12 cellular contexts compared by ENCODE assay signal in genomic region chr5:141941307-141941706, GRCh38. TPM values are rescaled to one million over a fixed set of nuclear protein-coding genes. Genes with fewer than 3 reads are reported as not detected.
DNase-seq lines count a peak whose midpoint lies in the region; ATAC-seq, FAIRE-seq and TF ChIP-seq lines count a peak whose summit lies in the region.
"Had no signal": no experiment of that assay in that cellular context is flagged by ENCODE, and none has a peak within 500 bp of the region (broad histone marks: within the 10 kb centered on the region; RNA-seq: fewer than 3 reads in every experiment).

No MANE protein-coding gene starts in this region.

- H3K9me3 Mint-ChIP-seq in activated CD4-positive, alpha-beta T cell treated with anti-CD3 and anti-CD28 coated beads, Interleukin-2, amount 10 ng/mL, durations not matched to agents 24 days and 14 days, result no peaks in the 10 kb centered on the region
- peaks cover 2% of the 10 kb centered on the region for H3K9me3 Mint-ChIP-seq in astrocyte (ENCODE audit: unreplicated experiment)
- H3K9me3 Mint-ChIP-seq: nephron had no signal

- H4K20me1 ChIP-seq in astrocyte (ENCODE audit: insufficient read depth, low read length) (no peaks in the 10 kb centered on the region), hepatocyte (ENCODE audit: insufficient read depth, poor library complexity, severe bottlenecking) (no peaks in the 10 kb centered on the region)

- peak overlapping the region; percentile 68 for H3K27ac Mint-ChIP-seq in activated CD4-positive, alpha-beta T cell treated with anti-CD3 and anti-CD28 coated beads, Interleukin-2, amount 10 ng/mL, durations not matched to agents 24 days and 14 days
- no peak overlapping the region for H3K27ac Mint-ChIP-seq in astrocyte (ENCODE audit: unreplicated experiment)
- H3K27ac Mint-ChIP-seq: nephron had no signal

- no peak for ATAC-seq in omental fat pad (ENCODE audit: low FRiP score)
- ATAC-seq in GM19463 (IDR thresholded peaks at IDR 0.05; ENCODE audit: unreplicated experiment), result no peak

- no peak overlapping the region for H3K4me2 ChIP-seq in astrocyte (ENCODE audit: low read length)
- H3K4me2 ChIP-seq in hepatocyte, result no peak overlapping the region

- no peak overlapping the region for H3K9ac ChIP-seq in astrocyte (ENCODE audit: low read length)

- H2AFZ ChIP-seq in astrocyte (ENCODE audit: low read depth, low read length) (no peak overlapping the region), hepatocyte (no peak overlapping the region)

- H3K9me3 ChIP-seq in astrocyte (ENCODE audit: insufficient read depth, low read depth, low read length) (no peaks in the 10 kb centered on the region), hepatocyte (ENCODE audit: low read depth) (no peaks in the 10 kb centered on the region), thymus (ENCODE audit: control insufficient read depth) (no peaks in the 10 kb centered on the region)

- H3K4me1 ChIP-seq in astrocyte (ENCODE audit: insufficient read depth, low read length), result peaks cover 6% of the 10 kb centered on the region
- peaks cover 11% of the 10 kb centered on the region for H3K4me1 ChIP-seq in hepatocyte (ENCODE audit: insufficient read depth)
- no peaks in the 10 kb centered on the region for H3K4me1 ChIP-seq in thymus (ENCODE audit: control insufficient read depth, insufficient read depth, low read length)

- no peak for FAIRE-seq in astrocyte (lab: Jason Lieb, UNC)
- FAIRE-seq: frontal cortex, GM18507 had no signal

- DNase-seq in activated CD4-positive, alpha-beta T cell treated with anti-CD3 and anti-CD28 coated beads, Interleukin-2, amount 10 ng/mL, durations not matched to agents 24 days and 14 days, result no peak
- no peak for DNase-seq in activated CD4-positive, alpha-beta T cell treated with anti-CD3 and anti-CD28 coated beads, Interleukin-2, amount 50 U/mL, for 4 hours
- peak; percentile 16 for DNase-seq in astrocyte (ENCODE audit: low read depth)
- DNase-seq in hepatocyte (ENCODE audit: low spot score), result no peak
- DNase-seq in omental fat pad (ENCODE audit: low spot score), result no peak
- no peak for DNase-seq in ecto neural progenitor cell (ENCODE audit: low spot score)
- DNase-seq: activated naive CD4-positive, alpha-beta T cell had no signal

- no peak overlapping the region for H3K27ac ChIP-seq in astrocyte (ENCODE audit: low read depth, low read length)
- H3K27ac ChIP-seq in hepatocyte, result peak overlapping the region; percentile 80
- H3K27ac ChIP-seq in thymus (ENCODE audit: low read depth), result peak overlapping the region; percentile 9

- H3K79me2 ChIP-seq in astrocyte (ENCODE audit: insufficient read depth, low read length) (no peaks in the 10 kb centered on the region), hepatocyte (no peaks in the 10 kb centered on the region)

- peaks cover 11% of the 10 kb centered on the region for H3K4me1 Mint-ChIP-seq in activated CD4-positive, alpha-beta T cell treated with anti-CD3 and anti-CD28 coated beads, Interleukin-2, amount 10 ng/mL, durations not matched to agents 24 days and 14 days
- peaks cover 13% of the 10 kb centered on the region for H3K4me1 Mint-ChIP-seq in astrocyte (ENCODE audit: low read depth, unreplicated experiment)
- H3K4me1 Mint-ChIP-seq: nephron had no signal

- H3K27me3 Mint-ChIP-seq in activated CD4-positive, alpha-beta T cell treated with anti-CD3 and anti-CD28 coated beads, Interleukin-2, amount 10 ng/mL, durations not matched to agents 24 days and 14 days, result no peaks in the 10 kb centered on the region
- H3K27me3 Mint-ChIP-seq in astrocyte (ENCODE audit: low read depth, unreplicated experiment), result no peaks in the 10 kb centered on the region

- H3K9me2 ChIP-seq in hepatocyte (replicated peaks; ENCODE audit: insufficient read depth), result no peaks in the 10 kb centered on the region

- H3K4me3 ChIP-seq in astrocyte (ENCODE audit: insufficient read depth, low read depth, low read length) (no peak overlapping the region), hepatocyte (no peak overlapping the region), thymus (ENCODE audit: low read length) (no peak overlapping the region)

- intact Hi-C loops in activated CD4-positive, alpha-beta T cell treated with anti-CD3 and anti-CD28 coated beads, Interleukin-2, amount 10 ng/mL, durations not matched to agents 24 days and 14 days (cut with micrococcal nuclease), result no loop called here

- H3K36me3 Mint-ChIP-seq in activated CD4-positive, alpha-beta T cell treated with anti-CD3 and anti-CD28 coated beads, Interleukin-2, amount 10 ng/mL, durations not matched to agents 24 days and 14 days (ENCODE audit: low read depth), result peaks cover 16% of the 10 kb centered on the region
- H3K36me3 Mint-ChIP-seq in astrocyte (ENCODE audit: low read depth, unreplicated experiment), result peaks cover 13% of the 10 kb centered on the region

- peaks cover 10% of the 10 kb centered on the region for H3K36me3 ChIP-seq in astrocyte (ENCODE audit: insufficient read depth, low read length)
- no peaks in the 10 kb centered on the region for H3K36me3 ChIP-seq in hepatocyte (replicated peaks; ENCODE audit: insufficient read depth, low read depth)
- peaks cover 18% of the 10 kb centered on the region for H3K36me3 ChIP-seq in thymus (ENCODE audit: control insufficient read depth, insufficient read depth)

- whole genome bisulfite sequencing in hepatocyte (ENCODE audit: low lambda C conversion rate, missing lambda C conversion rate), result 89% methylated on average over 6 of the region's 6 CpGs
- 89% methylated on average over 6 of the region's 6 CpGs for WGBS in thymus

- H3K4me3 Mint-ChIP-seq in activated CD4-positive, alpha-beta T cell treated with anti-CD3 and anti-CD28 coated beads, Interleukin-2, amount 10 ng/mL, durations not matched to agents 24 days and 14 days, result no peak overlapping the region
- H3K4me3 Mint-ChIP-seq in astrocyte (ENCODE audit: unreplicated experiment), result no peak overlapping the region
- H3K4me3 Mint-ChIP-seq: nephron had no signal

- H3K27me3 ChIP-seq in astrocyte (ENCODE audit: insufficient read depth, low read length) (peaks cover 8% of the 10 kb centered on the region), hepatocyte (no peaks in the 10 kb centered on the region), thymus (ENCODE audit: control insufficient read depth, insufficient read depth) (no peaks in the 10 kb centered on the region)

- TF ChIP-seq CTCF in astrocyte (IDR thresholded peaks at IDR 0.05; ENCODE audit: insufficient read depth, low read depth, low read length) (no peak), hepatocyte (IDR thresholded peaks at IDR 0.05; ENCODE audit: poor library complexity) (no peak), omental fat pad (IDR thresholded peaks at IDR 0.05) (no peak)

RNA-seq across cellular contexts. Expression of gene PCDH12, which starts 16.7 kb away (rescaled TPM):
- total RNA-seq in activated CD4-positive, alpha-beta T cell treated with anti-CD3 and anti-CD28 coated beads, Interleukin-2, amount 10 ng/mL, durations not matched to agents 24 days and 14 days, result 1.8 and 2.2 TPM in 2 replicates
- total RNA-seq in astrocyte (0.02 TPM in 1 of 2 replicates, not detected in the other), hepatocyte (1.1 and 4.5 TPM in 2 replicates), omental fat pad (10 to 100 TPM in 1 of 4 donors, 1 to 10 TPM in 3; 4.0 to 18.9 (median 6.7) TPM)
- polyA plus RNA-seq in hepatocyte (0.06 and 0.42 TPM in 2 replicates), thymus (0.52 TPM)

RNA-seq across cellular contexts. Expression of gene DELE1, which starts 17.6 kb away (rescaled TPM):
- total RNA-seq in activated CD4-positive, alpha-beta T cell treated with anti-CD3 and anti-CD28 coated beads, Interleukin-2, amount 10 ng/mL, durations not matched to agents 24 days and 14 days, result 66.7 and 72.0 TPM in 2 replicates
- total RNA-seq in astrocyte (37.6 and 38.2 TPM in 2 replicates), hepatocyte (57.2 and 62.0 TPM in 2 replicates), omental fat pad (10 to 100 TPM; 57.3 to 87.5 (median 61.0) TPM)
- polyA plus RNA-seq in hepatocyte (31.5 and 32.6 TPM in 2 replicates), thymus (41.5 TPM)

RNA-seq across cellular contexts. Expression of gene RNF14, which starts 27.6 kb away (rescaled TPM):
- 28.8 and 32.2 TPM in 2 replicates for total RNA-seq in activated CD4-positive, alpha-beta T cell treated with anti-CD3 and anti-CD28 coated beads, Interleukin-2, amount 10 ng/mL, durations not matched to agents 24 days and 14 days
- total RNA-seq in astrocyte (96.5 and 105 TPM in 2 replicates), hepatocyte (53.0 and 57.8 TPM in 2 replicates), omental fat pad (100 to 1,000 TPM in 1 of 4 donors, 10 to 100 TPM in 3; 47.3 to 107 (median 66.7) TPM)
- polyA plus RNA-seq in hepatocyte (48.2 and 52.6 TPM in 2 replicates), thymus (31.9 TPM)
